In the genomic region with DNA sequence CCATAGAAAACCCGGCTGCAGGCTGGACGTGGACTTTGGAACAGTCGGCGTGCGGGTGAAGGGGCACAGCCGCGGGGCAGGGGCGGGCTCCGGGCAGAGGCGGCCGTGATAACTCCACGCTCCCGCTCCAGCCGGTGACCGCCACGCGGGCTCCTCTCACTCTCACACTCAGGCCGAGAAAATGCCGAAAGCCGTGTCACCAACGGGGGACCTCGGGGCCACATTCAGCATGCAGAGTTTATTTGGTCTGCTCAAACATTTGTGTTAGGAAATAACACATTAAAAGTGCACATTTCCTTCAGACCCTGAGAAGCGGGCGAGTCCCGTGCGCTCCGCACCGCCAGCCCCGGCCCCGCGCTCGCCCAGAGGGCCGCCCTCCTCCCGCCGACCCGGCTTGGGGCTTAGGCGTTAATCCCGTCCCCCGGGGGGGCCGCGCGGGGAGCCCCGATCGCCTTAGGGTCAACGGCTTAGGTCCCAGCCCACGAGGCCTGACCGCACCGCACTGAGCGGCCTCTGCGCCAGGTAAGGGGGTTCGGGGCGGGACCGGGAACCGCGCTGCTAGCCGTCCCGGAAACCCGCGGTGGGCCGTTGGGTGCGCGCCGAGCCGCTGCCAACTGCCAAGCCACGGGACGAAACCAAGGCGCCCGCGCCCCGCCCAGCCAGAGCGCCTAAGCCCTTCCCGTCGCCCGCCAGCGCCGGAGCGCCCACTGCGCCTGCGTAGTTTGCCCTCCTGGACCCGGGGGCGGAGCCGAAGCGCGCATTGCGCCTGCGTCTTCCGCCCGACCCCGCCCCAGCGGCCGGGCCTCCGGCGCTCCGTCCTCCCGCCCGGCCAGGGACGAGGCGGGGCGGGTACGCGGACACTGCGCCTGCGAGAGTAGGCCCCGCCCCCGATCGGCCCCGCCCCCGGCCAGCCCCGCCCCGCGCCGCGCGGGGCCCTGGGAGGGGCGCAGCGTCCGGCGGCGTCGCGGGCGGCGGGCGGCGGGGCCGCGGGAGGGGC, we compare ENCODE assay signal across 8 cellular contexts.
DNase-seq lines count a peak whose midpoint lies in the region; ATAC-seq and TF ChIP-seq lines count a peak whose summit lies in the region.

A gene with protein sequence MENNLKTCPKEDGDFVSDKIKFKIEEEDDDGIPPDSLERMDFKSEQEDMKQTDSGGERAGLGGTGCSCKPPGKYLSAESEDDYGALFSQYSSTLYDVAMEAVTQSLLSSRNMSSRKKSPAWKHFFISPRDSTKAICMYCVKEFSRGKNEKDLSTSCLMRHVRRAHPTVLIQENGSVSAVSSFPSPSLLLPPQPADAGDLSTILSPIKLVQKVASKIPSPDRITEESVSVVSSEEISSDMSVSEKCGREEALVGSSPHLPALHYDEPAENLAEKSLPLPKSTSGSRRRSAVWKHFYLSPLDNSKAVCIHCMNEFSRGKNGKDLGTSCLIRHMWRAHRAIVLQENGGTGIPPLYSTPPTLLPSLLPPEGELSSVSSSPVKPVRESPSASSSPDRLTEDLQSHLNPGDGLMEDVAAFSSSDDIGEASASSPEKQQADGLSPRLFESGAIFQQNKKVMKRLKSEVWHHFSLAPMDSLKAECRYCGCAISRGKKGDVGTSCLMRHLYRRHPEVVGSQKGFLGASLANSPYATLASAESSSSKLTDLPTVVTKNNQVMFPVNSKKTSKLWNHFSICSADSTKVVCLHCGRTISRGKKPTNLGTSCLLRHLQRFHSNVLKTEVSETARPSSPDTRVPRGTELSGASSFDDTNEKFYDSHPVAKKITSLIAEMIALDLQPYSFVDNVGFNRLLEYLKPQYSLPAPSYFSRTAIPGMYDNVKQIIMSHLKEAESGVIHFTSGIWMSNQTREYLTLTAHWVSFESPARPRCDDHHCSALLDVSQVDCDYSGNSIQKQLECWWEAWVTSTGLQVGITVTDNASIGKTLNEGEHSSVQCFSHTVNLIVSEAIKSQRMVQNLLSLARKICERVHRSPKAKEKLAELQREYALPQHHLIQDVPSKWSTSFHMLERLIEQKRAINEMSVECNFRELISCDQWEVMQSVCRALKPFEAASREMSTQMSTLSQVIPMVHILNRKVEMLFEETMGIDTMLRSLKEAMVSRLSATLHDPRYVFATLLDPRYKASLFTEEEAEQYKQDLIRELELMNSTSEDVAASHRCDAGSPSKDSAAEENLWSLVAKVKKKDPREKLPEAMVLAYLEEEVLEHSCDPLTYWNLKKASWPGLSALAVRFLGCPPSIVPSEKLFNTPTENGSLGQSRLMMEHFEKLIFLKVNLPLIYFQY (plus strand): TSS at position 947 of the 997 bp plus-strand sequence. CDS start 29,819 bp downstream, outside the sequence.

- DNase-seq in GM10248 (ENCODE audit: extremely low spot score): peak; percentile 100
- DNase-seq in NCI-H1048 (lab: John Stamatoyannopoulos, UW): peak; percentile 86
- peak; percentile 97 for DNase-seq in globus pallidus (ENCODE audit: low spot score)
- peak; percentile 55 for DNase-seq in non-pigmented ciliary epithelial cell (ENCODE audit: low read depth)
- DNase-seq in superior temporal gyrus (ENCODE audit: extremely low spot score): peak; percentile 97

- peak; percentile 69 for ATAC-seq in HG02588 (IDR thresholded peaks at IDR 0.05; ENCODE audit: unreplicated experiment)
- peak; percentile 87 for ATAC-seq in SK-N-SH treated with all-trans-retinoic acid at 6 μM for 48 hours

- peak within 1 kb of the TSS; percentile 96 for H3K4me3 Mint-ChIP-seq in activated naive CD4-positive, alpha-beta T cell treated with anti-CD3 and anti-CD28 coated beads, Interleukin-2, amount 50 U/mL, for 24 hours

- POLR2A ChIA-PET in GM10248 (lab: Yijun Ruan, JAX): no interaction called here

- H3K27me3 Mint-ChIP-seq in activated naive CD4-positive, alpha-beta T cell treated with anti-CD3 and anti-CD28 coated beads, Interleukin-2, amount 50 U/mL, for 24 hours: no peaks in the 10 kb centered on the region

- H3K36me3 Mint-ChIP-seq in activated naive CD4-positive, alpha-beta T cell treated with anti-CD3 and anti-CD28 coated beads, Interleukin-2, amount 50 U/mL, for 24 hours: no peaks in the 10 kb centered on the region

- no peak for TF ChIP-seq CTCF in GM10248 (IDR thresholded peaks at IDR 0.05; ENCODE audit: control extremely low read depth, extremely low read depth, low read depth, missing control alignments)

- no peaks in the 10 kb centered on the region for H3K9me3 Mint-ChIP-seq in activated naive CD4-positive, alpha-beta T cell treated with anti-CD3 and anti-CD28 coated beads, Interleukin-2, amount 50 U/mL, for 24 hours

- CTCF ChIA-PET in GM10248 (lab: Yijun Ruan, JAX): no interaction called here

- peaks cover 44% of the 10 kb centered on the region for H3K4me1 Mint-ChIP-seq in activated naive CD4-positive, alpha-beta T cell treated with anti-CD3 and anti-CD28 coated beads, Interleukin-2, amount 50 U/mL, for 24 hours

- H3K27ac Mint-ChIP-seq in activated naive CD4-positive, alpha-beta T cell treated with anti-CD3 and anti-CD28 coated beads, Interleukin-2, amount 50 U/mL, for 24 hours: peak within 1 kb of the TSS; percentile 95

TF ChIP-seq in SK-N-SH treated with all-trans-retinoic acid at 6 μM for 48 hours, 23 proteins besides CTCF, POLR2A, EP300 and RAD21:
- TF ChIP-seq, protein P1, sequence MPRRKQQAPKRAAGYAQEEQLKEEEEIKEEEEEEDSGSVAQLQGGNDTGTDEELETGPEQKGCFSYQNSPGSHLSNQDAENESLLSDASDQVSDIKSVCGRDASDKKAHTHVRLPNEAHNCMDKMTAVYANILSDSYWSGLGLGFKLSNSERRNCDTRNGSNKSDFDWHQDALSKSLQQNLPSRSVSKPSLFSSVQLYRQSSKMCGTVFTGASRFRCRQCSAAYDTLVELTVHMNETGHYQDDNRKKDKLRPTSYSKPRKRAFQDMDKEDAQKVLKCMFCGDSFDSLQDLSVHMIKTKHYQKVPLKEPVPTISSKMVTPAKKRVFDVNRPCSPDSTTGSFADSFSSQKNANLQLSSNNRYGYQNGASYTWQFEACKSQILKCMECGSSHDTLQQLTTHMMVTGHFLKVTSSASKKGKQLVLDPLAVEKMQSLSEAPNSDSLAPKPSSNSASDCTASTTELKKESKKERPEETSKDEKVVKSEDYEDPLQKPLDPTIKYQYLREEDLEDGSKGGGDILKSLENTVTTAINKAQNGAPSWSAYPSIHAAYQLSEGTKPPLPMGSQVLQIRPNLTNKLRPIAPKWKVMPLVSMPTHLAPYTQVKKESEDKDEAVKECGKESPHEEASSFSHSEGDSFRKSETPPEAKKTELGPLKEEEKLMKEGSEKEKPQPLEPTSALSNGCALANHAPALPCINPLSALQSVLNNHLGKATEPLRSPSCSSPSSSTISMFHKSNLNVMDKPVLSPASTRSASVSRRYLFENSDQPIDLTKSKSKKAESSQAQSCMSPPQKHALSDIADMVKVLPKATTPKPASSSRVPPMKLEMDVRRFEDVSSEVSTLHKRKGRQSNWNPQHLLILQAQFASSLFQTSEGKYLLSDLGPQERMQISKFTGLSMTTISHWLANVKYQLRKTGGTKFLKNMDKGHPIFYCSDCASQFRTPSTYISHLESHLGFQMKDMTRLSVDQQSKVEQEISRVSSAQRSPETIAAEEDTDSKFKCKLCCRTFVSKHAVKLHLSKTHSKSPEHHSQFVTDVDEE (CRISPR knock-in tag; IDR thresholded peaks at IDR 0.05): no peak
- TF ChIP-seq CSDC2 (CRISPR knock-in tag; IDR thresholded peaks at IDR 0.05) (no peak), TCF4 (CRISPR knock-in tag; IDR thresholded peaks at IDR 0.05; ENCODE audit: borderline replicate concordance) (no peak), OSR1 (CRISPR knock-in tag; IDR thresholded peaks at IDR 0.05) (no peak)
- TF ChIP-seq, protein P2, sequence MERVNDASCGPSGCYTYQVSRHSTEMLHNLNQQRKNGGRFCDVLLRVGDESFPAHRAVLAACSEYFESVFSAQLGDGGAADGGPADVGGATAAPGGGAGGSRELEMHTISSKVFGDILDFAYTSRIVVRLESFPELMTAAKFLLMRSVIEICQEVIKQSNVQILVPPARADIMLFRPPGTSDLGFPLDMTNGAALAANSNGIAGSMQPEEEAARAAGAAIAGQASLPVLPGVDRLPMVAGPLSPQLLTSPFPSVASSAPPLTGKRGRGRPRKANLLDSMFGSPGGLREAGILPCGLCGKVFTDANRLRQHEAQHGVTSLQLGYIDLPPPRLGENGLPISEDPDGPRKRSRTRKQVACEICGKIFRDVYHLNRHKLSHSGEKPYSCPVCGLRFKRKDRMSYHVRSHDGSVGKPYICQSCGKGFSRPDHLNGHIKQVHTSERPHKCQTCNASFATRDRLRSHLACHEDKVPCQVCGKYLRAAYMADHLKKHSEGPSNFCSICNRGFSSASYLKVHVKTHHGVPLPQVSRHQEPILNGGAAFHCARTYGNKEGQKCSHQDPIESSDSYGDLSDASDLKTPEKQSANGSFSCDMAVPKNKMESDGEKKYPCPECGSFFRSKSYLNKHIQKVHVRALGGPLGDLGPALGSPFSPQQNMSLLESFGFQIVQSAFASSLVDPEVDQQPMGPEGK (CRISPR knock-in tag; IDR thresholded peaks at IDR 0.05; ENCODE audit: borderline replicate concordance): peak; percentile 63; the same call in 1 of the 2 replicates
TF ChIP-seq in SK-N-SH treated with all-trans-retinoic acid at 6 μM for 48 hours: peak in this region for 1.

Comparison
In these comparisons a context has a peak if more than half of its experiments do, and no peak if none do; other contexts are left out.
1. Peak in every context shown above with its lines: DNase-seq and ATAC-seq.